ENCODE assay signal across 15 cellular contexts in the genomic region with DNA sequence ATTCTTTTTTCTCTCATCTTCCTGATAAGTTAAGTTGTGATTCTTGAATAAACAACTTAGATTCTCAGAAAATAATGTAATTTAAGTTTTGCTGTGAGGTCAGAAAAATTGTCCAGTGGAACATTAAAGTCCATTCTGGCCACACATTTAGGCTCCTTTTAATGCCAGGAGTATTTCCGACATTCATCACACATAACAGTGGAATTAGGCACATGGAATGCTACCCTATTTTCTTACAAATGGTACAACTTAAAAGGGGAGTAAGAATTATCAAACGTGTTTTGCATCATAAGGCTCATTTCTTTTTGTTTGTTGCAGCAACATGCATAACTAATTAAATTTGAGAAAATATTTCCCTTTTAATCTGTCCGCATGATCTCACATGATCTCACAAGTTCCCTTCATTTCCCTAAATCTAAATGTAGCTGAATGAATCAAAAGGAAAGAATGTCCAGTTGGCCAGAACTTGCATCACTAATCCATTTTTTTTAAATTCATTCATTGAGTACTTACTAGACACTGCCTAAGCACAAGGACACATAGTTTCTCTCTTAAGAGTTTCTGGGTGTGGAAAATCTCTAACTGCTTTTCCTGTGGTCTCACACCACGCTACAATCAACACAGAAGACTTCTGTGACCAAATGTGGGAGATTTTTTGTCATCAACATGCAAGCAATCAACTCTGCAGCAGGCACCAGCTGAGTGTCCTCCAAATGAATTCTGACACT. TPM values are rescaled to one million over a fixed set of nuclear protein-coding genes. Genes with fewer than 3 reads are reported as not detected.
A peak's percentile ranks its signal among the peaks of the same experiment; 100 is the strongest.
DNase-seq lines count a peak whose midpoint lies in the region; ATAC-seq and TF ChIP-seq lines count a peak whose summit lies in the region.
"Had no signal": no experiment of that assay in that cellular context is flagged by ENCODE, and none has a peak within 500 bp of the region (broad histone marks: within the 10 kb centered on the region; RNA-seq: fewer than 3 reads in every experiment).

No MANE protein-coding gene starts in this region.

- peak overlapping the region; percentile 38 for H3K9ac ChIP-seq in skeletal muscle satellite cell (ENCODE audit: low read depth, low read length)

- H3K4me1 ChIP-seq in gastroesophageal sphincter (peaks cover 17 to 81% (median 25%) of the 10 kb centered on the region in 3 donors), skeletal muscle satellite cell (ENCODE audit: control insufficient read depth, insufficient read depth, low read length) (peaks cover 30% of the 10 kb centered on the region)

- ATAC-seq in gastroesophageal sphincter (peak; percentile 86), GM19397 (IDR thresholded peaks at IDR 0.05; ENCODE audit: unreplicated experiment) (no peak), HG03342 (IDR thresholded peaks at IDR 0.05; ENCODE audit: unreplicated experiment) (no peak)
- ATAC-seq: stimulated activated naive CD8-positive, alpha-beta T cell treated with anti-CD3 and anti-CD28 coated beads, Interleukin-15, Interleukin-2, amounts not matched to agents 100 U/mL and 50 U/mL, for 24 hours had no signal

- no peak for TF ChIP-seq EP300 in gastroesophageal sphincter (IDR thresholded peaks at IDR 0.05)

- no peaks in the 10 kb centered on the region for H3K9me3 ChIP-seq in gastroesophageal sphincter
- no peaks in the 10 kb centered on the region for H3K9me3 ChIP-seq in skeletal muscle satellite cell (replicated peaks; ENCODE audit: low read length)

- peak overlapping the region; percentile 65 for H3K4me2 ChIP-seq in skeletal muscle satellite cell (ENCODE audit: low read length)

- in situ Hi-C loops in astrocyte of the spinal cord (cut with HindIII; ENCODE audit: low sequenced_read_pairs): no loop called here

- DNase-seq in GM03348 (ENCODE audit: low spot score) (peak; percentile 75), astrocyte of the spinal cord (ENCODE audit: low read depth, low spot score) (peak; percentile 84), NCI-H69 (lab: John Stamatoyannopoulos, UW) (no peak), NCI-H2081 (lab: John Stamatoyannopoulos, UW) (no peak)
- DNase-seq: activated naive CD4-positive, alpha-beta T cell treated with Interleukin-2 at 50 U/mL for 16 hours; erythroblast; Karpas-422; midbrain; NCI-H510A; stimulated activated naive CD8-positive, alpha-beta T cell treated with anti-CD3 and anti-CD28 coated beads, Interleukin-15, Interleukin-2, amounts not matched to agents 100 U/mL and 50 U/mL, for 24 hours; SW 1271 had no signal

- WGBS in gastroesophageal sphincter (ENCODE audit: low coverage in 1 of 2), 2 donors: 9 to 15% methylated on average over 3 to 4 of the region's 4 CpGs

- no peaks in the 10 kb centered on the region for H3K27me3 ChIP-seq in gastroesophageal sphincter
- H3K27me3 ChIP-seq in skeletal muscle satellite cell (ENCODE audit: control insufficient read depth, insufficient read depth, low read length): no peaks in the 10 kb centered on the region

- TF ChIP-seq POLR2A in gastroesophageal sphincter (IDR thresholded peaks at IDR 0.05): no peak

- H3K36me3 ChIP-seq in gastroesophageal sphincter (peaks cover 0 to 54% of the 10 kb centered on the region in 2 donors), skeletal muscle satellite cell (ENCODE audit: insufficient read depth, low read length) (no peaks in the 10 kb centered on the region)

- H3K27ac ChIP-seq in gastroesophageal sphincter: peak overlapping the region; percentile 72 to 86 (median 78)

- TF ChIP-seq CTCF in astrocyte of the spinal cord (IDR thresholded peaks at IDR 0.05; ENCODE audit: low read depth, low read length) (no peak), gastroesophageal sphincter (IDR thresholded peaks at IDR 0.05) (no peak)

- H3K4me3 ChIP-seq in astrocyte of the spinal cord (ENCODE audit: low read depth, low read length) (no peak overlapping the region), gastroesophageal sphincter (no peak overlapping the region), skeletal muscle satellite cell (ENCODE audit: low read length) (peak overlapping the region; percentile 22)

RNA-seq across cellular contexts. Expression of gene SPARCL1, which starts 22.0 kb away (rescaled TPM):
- total RNA-seq in gastroesophageal sphincter: 1,000 to 10,000 TPM; 1,558 to 2,335 (median 1,828) TPM
- under 0.01 and 1.1 TPM in 2 replicates for total RNA-seq in skeletal muscle satellite cell (2012; rRNA removed)

Comparison
In these comparisons a context has a peak if more than half of its experiments do, and no peak if none do; other contexts are left out.
1. DNase-seq: peak in GM03348 (single experiment) and astrocyte of the spinal cord (single experiment); none in NCI-H69 (single experiment) and NCI-H2081 (0 of 2).